ENCODE assay signal across 8 cellular contexts in genomic region chr17:81833160-81833920, GRCh38. TPM values are rescaled to one million over a fixed set of nuclear protein-coding genes. Genes with fewer than 3 reads are reported as not detected.
DNase-seq lines count a peak whose midpoint lies in the region; ATAC-seq, FAIRE-seq and TF ChIP-seq lines count a peak whose summit lies in the region.

TSS of gene MCRIP1 (minus strand) at chr17:81833291. CDS start at chr17:81824506, 8,785 bp downstream.

- H3K4me3 Mint-ChIP-seq in CD4-positive, alpha-beta T cell: peak within 1 kb of the TSS; percentile 93
- peak within 1 kb of the TSS; percentile 86 to 96 for H3K4me3 Mint-ChIP-seq in effector memory CD8-positive, alpha-beta T cell
- peak within 1 kb of the TSS; percentile 94 for H3K4me3 Mint-ChIP-seq in memory B cell

- no peaks in the 10 kb centered on the region for H3K9me3 ChIP-seq in CD4-positive, alpha-beta T cell (ENCODE audit: control insufficient read depth, low read length)

- CTCF ChIA-PET in CD4-positive, alpha-beta T cell (lab: Charles Lee): interaction anchor here (1.7 kb wide), 1 partner anchor 126 kb away, joined by 5 read pairs; no protein-coding TSS in a partner anchor

- peaks cover 7% of the 10 kb centered on the region for H3K36me3 Mint-ChIP-seq in CD4-positive, alpha-beta T cell (ENCODE audit: low read depth)
- H3K36me3 Mint-ChIP-seq in effector memory CD8-positive, alpha-beta T cell (ENCODE audit: insufficient read depth): peaks cover 6% of the 10 kb centered on the region
- H3K36me3 Mint-ChIP-seq in memory B cell: no peaks in the 10 kb centered on the region

- no peak for TF ChIP-seq CTCF in CD4-positive, alpha-beta T cell (IDR thresholded peaks at IDR 0.05)

- peak within 1 kb of the TSS; percentile 72 for H3K27ac ChIP-seq in CD4-positive, alpha-beta T cell (ENCODE audit: low read depth, low read length)

- peaks cover 19% of the 10 kb centered on the region for H3K4me1 Mint-ChIP-seq in CD4-positive, alpha-beta T cell (ENCODE audit: low read depth)
- H3K4me1 Mint-ChIP-seq in effector memory CD8-positive, alpha-beta T cell (ENCODE audit: low read depth in 2 of 2): peaks cover 25 to 28% of the 10 kb centered on the region in 2 donors
- H3K4me1 Mint-ChIP-seq in memory B cell: peaks cover 16% of the 10 kb centered on the region

- POLR2A ChIA-PET in CD4-positive, alpha-beta T cell (lab: Charles Lee): interaction anchor here (0.6 to 2.8 kb wide), 12 partner anchors 10 to 554 kb away, joined by 3 to 13 read pairs (median 4); partner anchors contain the start of genes ARL16, HGS, MRPL12 and P4HB

- no peaks in the 10 kb centered on the region for H3K27me3 Mint-ChIP-seq in CD4-positive, alpha-beta T cell
- no peaks in the 10 kb centered on the region for H3K27me3 Mint-ChIP-seq in effector memory CD8-positive, alpha-beta T cell
- no peaks in the 10 kb centered on the region for H3K27me3 Mint-ChIP-seq in memory B cell

- ATAC-seq in CD4-positive, alpha-beta T cell (ENCODE audit: poor library complexity): peak; percentile 78
- peak; percentile 31 for ATAC-seq in GM19468 (IDR thresholded peaks at IDR 0.05; ENCODE audit: extremely low read depth, unreplicated experiment)
- peak; percentile 80 for ATAC-seq in effector memory CD8-positive, alpha-beta T cell (replicated peaks)
- ATAC-seq in memory B cell (ENCODE audit: low read depth): peak; percentile 79

- DNase-seq in CD4-positive, alpha-beta T cell: peak; percentile 82 to 95 (median 90)
- DNase-seq in HTR-8/SVneo (ENCODE audit: insufficient read length, low spot score): peak; percentile 94
- DNase-seq in NOMO-1 treated with DMSO at 0.1 percent for 48 hours (lab: John Stamatoyannopoulos, UW; ENCODE audit: unreplicated experiment): peak; percentile 90
- peak; percentile 88 to 89 for DNase-seq in activated CD8-positive, alpha-beta memory T cell treated with anti-CD3 and anti-CD28 coated beads for 4 hours (ENCODE audit: low read depth in 2 of 2)
- peak; percentile 89 to 93 (median 90) for DNase-seq in effector memory CD8-positive, alpha-beta T cell
- DNase-seq in memory B cell (ENCODE audit: low spot score in 2 of 2): peak; percentile 92 to 94
- peak; percentile 90 for DNase-seq in stimulated activated CD8-positive, alpha-beta memory T cell treated with anti-CD3 and anti-CD28 coated beads, Interleukin-12 subunit alpha, Interleukin-12 subunit beta, amount 100 ng/mL, for 1 hour (ENCODE audit: low read depth)

- H3K27ac Mint-ChIP-seq in CD4-positive, alpha-beta T cell: peak within 1 kb of the TSS; percentile 88
- peak within 1 kb of the TSS; percentile 83 to 95 for H3K27ac Mint-ChIP-seq in effector memory CD8-positive, alpha-beta T cell
- H3K27ac Mint-ChIP-seq in memory B cell: peak within 1 kb of the TSS; percentile 92

- intact Hi-C loops in CD4-positive, alpha-beta T cell (cut with DNase I, micrococcal nuclease): loop anchor here (1.0 to 5.0 kb wide), 5 partner anchors 27 to 84 kb away; partner anchors contain the start of genes P4HB (in 2 of the 2), ALYREF (in 1 of the 2), ANAPC11 (in 1 of the 2) and ARHGDIA (in 1 of the 2)

- no peaks in the 10 kb centered on the region for H3K9me3 Mint-ChIP-seq in CD4-positive, alpha-beta T cell
- no peaks in the 10 kb centered on the region for H3K9me3 Mint-ChIP-seq in effector memory CD8-positive, alpha-beta T cell
- no peaks in the 10 kb centered on the region for H3K9me3 Mint-ChIP-seq in memory B cell

- FAIRE-seq in HTR-8/SVneo (lab: Jason Lieb, UNC): peak; percentile 94

- no peaks in the 10 kb centered on the region for H3K27me3 ChIP-seq in CD4-positive, alpha-beta T cell (ENCODE audit: control insufficient read depth, insufficient read depth, low read length)

RNA-seq across cellular contexts. Expression of gene MCRIP1, which starts in this region (rescaled TPM):
- total RNA-seq in CD4-positive, alpha-beta T cell: 10 to 100 TPM; 36.9 to 37.7 TPM

Comparison
In these comparisons a context has a peak if more than half of its experiments do, and no peak if none do; other contexts are left out.
1. Peak in every context shown above with its lines: DNase-seq, ATAC-seq and H3K27ac ChIP-seq.